17 cellular contexts compared by ENCODE assay signal in genomic region chr2:112621792-112622527, GRCh38. TPM values are rescaled to one million over a fixed set of nuclear protein-coding genes. Genes with fewer than 3 reads are reported as not detected.
DNase-seq lines count a peak whose midpoint lies in the region; ATAC-seq and TF ChIP-seq lines count a peak whose summit lies in the region.
"Had no signal": no experiment of that assay in that cellular context is flagged by ENCODE, and none has a peak within 500 bp of the region (broad histone marks: within the 10 kb centered on the region; RNA-seq: fewer than 3 reads in every experiment).

No MANE protein-coding gene starts in this region.

- no peak for ATAC-seq in PC-3
- no peak for ATAC-seq in GM21360 (IDR thresholded peaks at IDR 0.05; ENCODE audit: unreplicated experiment)
- ATAC-seq: K562; stimulated activated naive CD8-positive, alpha-beta T cell treated with anti-CD3 and anti-CD28 coated beads, Interleukin-15, amount 100 ng/mL, for 72 hours had no signal

- H3K36me3 ChIP-seq in BJ (ENCODE audit: control insufficient read depth, insufficient read depth, low read length): no peaks in the 10 kb centered on the region
- H3K36me3 ChIP-seq in PC-3 (ENCODE audit: low read depth, low read length): no peaks in the 10 kb centered on the region
- no peaks in the 10 kb centered on the region for H3K36me3 ChIP-seq in neuronal stem cell (replicated peaks in 1 of 2; ENCODE audit: control insufficient read depth in 2 of 2, insufficient read depth in 2 of 2, low read length in 2 of 2)
- H3K36me3 ChIP-seq: prostate gland had no signal

- peak overlapping the region; percentile 19 for H4K8ac ChIP-seq in neuronal stem cell (ENCODE audit: low read depth, low read length)

- no peak overlapping the region for H4K91ac ChIP-seq in neuronal stem cell (ENCODE audit: low read depth, low read length, poor library complexity)

- no peak overlapping the region for H2BK12ac ChIP-seq in neuronal stem cell (ENCODE audit: low read length)

- intact Hi-C loops in PC-3 (cut with micrococcal nuclease): no loop called here

- H2BK15ac ChIP-seq in neuronal stem cell (ENCODE audit: low read length): no peak overlapping the region

- H2AK5ac ChIP-seq in neuronal stem cell (ENCODE audit: low read depth, low read length): no peak overlapping the region

- POLR2A ChIA-PET in BJ (lab: Charles Lee) (interaction anchor here (0.6 kb wide), 1 partner anchor 10 kb away, joined by 3 read pairs; no protein-coding TSS in a partner anchor), PC-3 (lab: Charles Lee; ENCODE audit: unreplicated experiment) (interaction anchor here (0.6 kb wide), 1 partner anchor 37 kb away, joined by 3 read pairs; no protein-coding TSS in a partner anchor)

- peaks cover 59% of the 10 kb centered on the region for H3K4me1 ChIP-seq in PC-3 (ENCODE audit: insufficient read depth, low read length)
- peaks cover 0 to 2% of the 10 kb centered on the region in 2 donors for H3K4me1 ChIP-seq in neuronal stem cell (ENCODE audit: control insufficient read depth in 2 of 2, insufficient read depth in 1 of 2, low read depth in 1 of 2, low read length in 2 of 2)
- H3K4me1 ChIP-seq: prostate gland had no signal

- H3K27me3 ChIP-seq in BJ (ENCODE audit: control insufficient read depth, insufficient read depth, low read length) (no peaks in the 10 kb centered on the region; the same call in 1 of the 2 replicates), PC-3 (ENCODE audit: low read length) (no peaks in the 10 kb centered on the region), neuronal stem cell (ENCODE audit: control insufficient read depth in 3 of 3, insufficient read depth in 3 of 3, low read depth in 1 of 3, low read length in 3 of 3) (no peaks in the 10 kb centered on the region)

- H3K9me2 ChIP-seq in PC-3 (replicated peaks; ENCODE audit: low read length): no peaks in the 10 kb centered on the region

- peaks cover 10% of the 10 kb centered on the region for H3F3A ChIP-seq in PC-3 (ENCODE audit: low read length, unreplicated experiment)

- H3K4ac ChIP-seq in neuronal stem cell (ENCODE audit: low read length): no peak overlapping the region

- peak overlapping the region; percentile 61 for H3K9ac ChIP-seq in PC-3 (ENCODE audit: low read length)
- no peak overlapping the region for H3K9ac ChIP-seq in neuronal stem cell (ENCODE audit: low read depth, low read length, poor library complexity)

- no peak overlapping the region for H3K14ac ChIP-seq in neuronal stem cell (ENCODE audit: low read length)

- H3K79me2 ChIP-seq in PC-3 (ENCODE audit: low read length): peaks cover 9% of the 10 kb centered on the region; the same call in 1 of the 2 replicates

- H3K79me1 ChIP-seq in neuronal stem cell (ENCODE audit: low read depth, low read length): no peaks in the 10 kb centered on the region

- H3K23ac ChIP-seq in neuronal stem cell (ENCODE audit: low read depth, low read length, poor library complexity): no peak overlapping the region

- H2AFZ ChIP-seq in PC-3 (ENCODE audit: low read length) (no peak overlapping the region; the same call in 1 of the 2 replicates), neuronal stem cell (ENCODE audit: low read length) (no peak overlapping the region)

- no peak overlapping the region for H3K18ac ChIP-seq in neuronal stem cell (ENCODE audit: low read length)

- H3K4me3 ChIP-seq in BJ (ENCODE audit: low read depth, low read length) (no peak overlapping the region), PC-3 (ENCODE audit: low read length) (no peak overlapping the region), neuronal stem cell (ENCODE audit: low read length in 2 of 2) (no peak overlapping the region)
- H3K4me3 ChIP-seq: K562, prostate gland had no signal

- H2BK120ac ChIP-seq in neuronal stem cell (ENCODE audit: low read depth, low read length): no peak overlapping the region

- DNase-seq in BJ (ENCODE audit: low read depth) (peak; percentile 48), PC-3 (peak; percentile 71), epithelial cell of prostate (ENCODE audit: low read depth, low spot score) (no peak), neuronal stem cell (ENCODE audit: low spot score) (no peak), NCI-H526 treated with DMSO at 0.1 percent for 48 hours (lab: John Stamatoyannopoulos, UW) (no peak), T-helper 1 cell (no peak)
- DNase-seq in activated CD4-positive, alpha-beta T cell treated with anti-CD3 and anti-CD28 coated beads, Interleukin-2, amount 50 U/mL, for 4 hours: no peak
- DNase-seq: activated gamma-delta T cell; central memory CD4-positive, alpha-beta T cell; midbrain; NCI-H1930; stimulated activated CD4-positive, alpha-beta T cell treated with anti-CD3 and anti-CD28 coated beads, Interleukin-4, amount 100 ng/mL, for 4 hours; stimulated activated naive CD8-positive, alpha-beta T cell treated with anti-CD3 and anti-CD28 coated beads, Interleukin-15, amount 100 ng/mL, for 72 hours had no signal

- TF ChIP-seq CTCF in BJ (IDR thresholded peaks at IDR 0.05; ENCODE audit: insufficient read depth, low read depth, low read length) (no peak), PC-3 (conservative IDR thresholded peaks at IDR 0.05; ENCODE audit: low read depth, low read length) (no peak)

- WGBS in neuronal stem cell (ENCODE audit: extremely low coverage in 2 of 2, insufficient read length in 2 of 2, insufficient replicate concordance in 1 of 2), 2 donors: no CpG with 5 or more reads among the region's 22 CpGs

- peak overlapping the region; percentile 58 for H3K4me2 ChIP-seq in PC-3 (ENCODE audit: low read length)
- no peak overlapping the region for H3K4me2 ChIP-seq in neuronal stem cell (ENCODE audit: insufficient read depth, low read length, poor library complexity, severe bottlenecking)

- no peaks in the 10 kb centered on the region for H4K20me1 ChIP-seq in PC-3 (ENCODE audit: low read length)

- CTCF ChIA-PET in BJ (lab: Yijun Ruan, JAX) (interaction anchor here (1.6 to 10.9 kb wide), 4 partner anchors 22 to 106 kb away, joined by 3 to 251 read pairs (median 9); no protein-coding TSS in a partner anchor), PC-3 (lab: Charles Lee) (interaction anchor here (0.6 kb wide), 1 partner anchor 661 kb away, joined by 6 read pairs; no protein-coding TSS in a partner anchor)

- H3K27ac ChIP-seq in PC-3 (ENCODE audit: low read length) (peak overlapping the region; percentile 94), epithelial cell of prostate (peak overlapping the region; percentile 68), neuronal stem cell (replicated peaks; ENCODE audit: low read length) (no peak overlapping the region)
- H3K27ac ChIP-seq: C4-2B, prostate gland had no signal

- no TSS peak for BruUV-seq in PC-3 (replicated peaks; lab: Mats Ljungman, UMichigan)

- H3K9me3 ChIP-seq in PC-3 (ENCODE audit: low read length) (no peaks in the 10 kb centered on the region), neuronal stem cell (replicated peaks in 1 of 2; ENCODE audit: control insufficient read depth in 2 of 2, insufficient read depth in 1 of 2, low read depth in 1 of 2, low read length in 2 of 2) (no peaks in the 10 kb centered on the region)
- H3K9me3 ChIP-seq: prostate gland had no signal

- no peak overlapping the region for H2BK5ac ChIP-seq in neuronal stem cell (ENCODE audit: low read length)

RNA-seq across cellular contexts. Expression of gene SLC20A1, which starts 23.8 kb away (rescaled TPM):
- polyA plus RNA-seq in BJ (2011; rRNA removed): 25.3 and 38.8 TPM in 2 replicates
- 19.2 and 28.5 TPM in 2 replicates for polyA minus RNA-seq in BJ (2011; rRNA and poly(A)+ RNA removed)
- total RNA-seq in PC-3 (2014; rRNA removed): 209 and 257 TPM in 2 replicates
- 37.4 TPM for polyA plus RNA-seq in neuronal stem cell (2013, experiment 1 of 2)
- polyA plus RNA-seq in neuronal stem cell (2013, experiment 2 of 2): 38.3 TPM

RNA-seq across cellular contexts. Expression of gene CHCHD5, which starts 37.6 kb away (rescaled TPM):
- 8.1 and 14.9 TPM in 2 replicates for polyA plus RNA-seq in BJ (2011; rRNA removed)
- polyA minus RNA-seq in BJ (2011; rRNA and poly(A)+ RNA removed): 14.2 and 15.1 TPM in 2 replicates
- 25.4 and 27.9 TPM in 2 replicates for total RNA-seq in PC-3 (2014; rRNA removed)
- 29.2 TPM for polyA plus RNA-seq in neuronal stem cell (2013, experiment 1 of 2)
- polyA plus RNA-seq in neuronal stem cell (2013, experiment 2 of 2): 27.9 TPM

Comparison
In these comparisons a context has a peak if more than half of its experiments do, and no peak if none do; other contexts are left out.
1. DNase-seq: peak in BJ (single experiment) and PC-3 (single experiment); none in epithelial cell of prostate (single experiment), neuronal stem cell (single experiment), activated CD4-positive, alpha-beta T cell treated with anti-CD3 and anti-CD28 coated beads, Interleukin-2, amount 50 U/mL, for 4 hours (0 of 2), NCI-H526 treated with DMSO at 0.1 percent for 48 hours (single experiment) and T-helper 1 cell (0 of 5).